ENCODE assay signal across 35 cellular contexts in genomic region chr1:176779655-176780328, GRCh38.
"Had no signal": no experiment of that assay in that cellular context is flagged by ENCODE, and none has a peak within 500 bp of the region (broad histone marks: within the 10 kb centered on the region; RNA-seq: fewer than 3 reads in every experiment).

No MANE protein-coding gene starts in this region.

- H3K27ac ChIP-seq: breast epithelium, Peyer's patch, SJSA1 had no signal

- H3K4me1 ChIP-seq: breast epithelium, Peyer's patch had no signal

- H3K4me3 Mint-ChIP-seq: activated CD4-positive, alpha-beta T cell treated with anti-CD3 and anti-CD28 coated beads, Interleukin-2, amount 10 ng/mL, durations not matched to agents 24 days and 14 days; activated CD8-positive, alpha-beta T cell treated with anti-CD3 and anti-CD28 coated beads for 36 hours; activated naive CD8-positive, alpha-beta T cell treated with anti-CD3 and anti-CD28 coated beads for 36 hours; activated T-cell treated with anti-CD3 and anti-CD28 coated beads, Interleukin-2, amount 50 U/mL, for 72 hours; activated T-helper 17 cell treated with anti-CD3 and anti-CD28 coated beads, Interleukin-2, amount 50 U/mL, for 72 hours; T-helper 1 cell treated with Interleukin-12 subunit alpha and Interleukin-12 subunit beta and Interleukin-4 antibody, amounts not matched to agents 30 μg/mL and 1 μg/mL, for 36 hours; T-helper 2 cell treated with Interferon-gamma antibody and Interleukin-4, amounts not matched to agents 5 μg/mL and 100 μg/mL, for 36 hours had no signal

- H3K9me3 ChIP-seq: breast epithelium, MG63, Peyer's patch, SJSA1, SK-N-SH had no signal

- DNase-seq: activated CD4-positive, alpha-beta T cell treated with anti-CD3 and anti-CD28 coated beads, Interleukin-2, amount 10 ng/mL, durations not matched to agents 24 days and 14 days; activated CD4-positive, alpha-beta T cell treated with anti-CD3 and anti-CD28 coated beads, Interleukin-2, amount 50 U/mL, for 4 hours; activated CD8-positive, alpha-beta T cell treated with anti-CD3 and anti-CD28 coated beads for 36 hours; activated effector memory CD4-positive, alpha-beta T cell treated with anti-CD3 and anti-CD28 coated beads, Interleukin-2, amount 50 U/mL, for 16 hours; activated naive CD4-positive, alpha-beta T cell; activated naive CD4-positive, alpha-beta T cell treated with anti-CD3 and anti-CD28 coated beads, Interleukin-2, amount 50 U/mL, for 16 hours; activated naive CD8-positive, alpha-beta T cell treated with anti-CD3 and anti-CD28 coated beads for 36 hours; activated T-cell treated with anti-CD3 and anti-CD28 coated beads, Interleukin-2, amount 50 U/mL, for 1 hour; activated T-cell treated with anti-CD3 and anti-CD28 coated beads, Interleukin-2, amount 50 U/mL, for 72 hours; amniotic stem cell; aorta; Kasumi-1; MG63; NCI-H1048; NCI-H1105 treated with DMSO at 0.1 percent for 48 hours; NCI-H1436; NCI-H1694; NCI-H1930; NCI-H2081 treated with DMSO at 0.1 percent for 48 hours; NCI-H2171; NCI-H510A; NCI-H526; NCI-H748 treated with DMSO at 0.1 percent for 48 hours; NK-92 treated with Interleukin-12 subunit alpha and Interleukin-12 subunit beta, amount 100 ng/mL, for 24 hours; PC-3; Peyer's patch; RPMI8226; SHP77 treated with DMSO at 0.1 percent for 48 hours; SK-N-SH had no signal

- H3K36me3 Mint-ChIP-seq: activated naive CD8-positive, alpha-beta T cell treated with anti-CD3 and anti-CD28 coated beads for 36 hours had no signal

- H3K4me2 ChIP-seq: SK-N-SH had no signal

- H3K27me3 ChIP-seq: breast epithelium, Peyer's patch, SJSA1 had no signal

- H3K9ac ChIP-seq: SK-N-SH had no signal

- H3K9me3 Mint-ChIP-seq: activated CD4-positive, alpha-beta T cell treated with anti-CD3 and anti-CD28 coated beads, Interleukin-2, amount 10 ng/mL, durations not matched to agents 24 days and 14 days; activated CD8-positive, alpha-beta T cell treated with anti-CD3 and anti-CD28 coated beads for 36 hours; T-helper 1 cell treated with Interleukin-12 subunit alpha and Interleukin-12 subunit beta and Interleukin-4 antibody, amounts not matched to agents 30 μg/mL and 1 μg/mL, for 36 hours; T-helper 2 cell treated with Interferon-gamma antibody and Interleukin-4, amounts not matched to agents 5 μg/mL and 100 μg/mL, for 36 hours had no signal

- ATAC-seq: activated CD8-positive, alpha-beta T cell treated with anti-CD3 and anti-CD28 coated beads for 36 hours; activated T-cell treated with anti-CD3 and anti-CD28 coated beads, Interleukin-2, amount 50 U/mL, for 72 hours; activated T-helper 17 cell treated with anti-CD3 and anti-CD28 coated beads, Interleukin-2, amount 50 U/mL, for 72 hours; PC-3 had no signal

- H3K4me1 Mint-ChIP-seq: activated CD4-positive, alpha-beta T cell treated with anti-CD3 and anti-CD28 coated beads, Interleukin-2, amount 10 ng/mL, durations not matched to agents 24 days and 14 days; activated naive CD8-positive, alpha-beta T cell treated with anti-CD3 and anti-CD28 coated beads for 36 hours; activated T-helper 17 cell treated with anti-CD3 and anti-CD28 coated beads, Interleukin-2, amount 50 U/mL, for 72 hours had no signal

- H3K27me3 Mint-ChIP-seq: activated CD4-positive, alpha-beta T cell treated with anti-CD3 and anti-CD28 coated beads, Interleukin-2, amount 10 ng/mL, durations not matched to agents 24 days and 14 days had no signal

- FAIRE-seq: TTC549 had no signal

- H3K36me3 ChIP-seq: breast epithelium, MG63, Peyer's patch, SJSA1 had no signal

- H3K27ac Mint-ChIP-seq: activated CD4-positive, alpha-beta T cell treated with anti-CD3 and anti-CD28 coated beads, Interleukin-2, amount 10 ng/mL, durations not matched to agents 24 days and 14 days; activated CD8-positive, alpha-beta T cell treated with anti-CD3 and anti-CD28 coated beads for 36 hours; activated naive CD8-positive, alpha-beta T cell treated with anti-CD3 and anti-CD28 coated beads for 36 hours; activated T-cell treated with anti-CD3 and anti-CD28 coated beads, Interleukin-2, amount 50 U/mL, for 72 hours; activated T-helper 17 cell treated with anti-CD3 and anti-CD28 coated beads, Interleukin-2, amount 50 U/mL, for 72 hours; T-helper 1 cell treated with Interleukin-12 subunit alpha and Interleukin-12 subunit beta and Interleukin-4 antibody, amounts not matched to agents 30 μg/mL and 1 μg/mL, for 36 hours; T-helper 2 cell treated with Interferon-gamma antibody and Interleukin-4, amounts not matched to agents 5 μg/mL and 100 μg/mL, for 36 hours had no signal

- H3K4me3 ChIP-seq: breast epithelium, MG63, Peyer's patch, SJSA1 had no signal
